In genomic region chr1:56331207-56331891, GRCh38 we compare ENCODE assay signal across 24 cellular contexts.
DNase-seq lines count a peak whose midpoint lies in the region; ATAC-seq, FAIRE-seq and TF ChIP-seq lines count a peak whose summit lies in the region.
"Had no signal": no experiment of that assay in that cellular context is flagged by ENCODE, and none has a peak within 500 bp of the region (broad histone marks: within the 10 kb centered on the region; RNA-seq: fewer than 3 reads in every experiment).

No MANE protein-coding gene starts in this region.

- ATAC-seq in HCT116, result no peak
- ATAC-seq in SK-N-SH treated with all-trans-retinoic acid at 6 μM for 48 hours, result peak; percentile 29
- ATAC-seq in HepG2, result peak; percentile 70
- peak; percentile 52 for ATAC-seq in sciatic nerve
- no peak for ATAC-seq in left cardiac atrium

- H3K9me2 ChIP-seq in HCT116 (ENCODE audit: insufficient read depth), result no peaks in the 10 kb centered on the region

- RAD21 ChIA-PET in HCT116 (lab: Charles Lee; ENCODE audit: low non-redundant PET in 1 of 2, low total read pairs in 2 of 2, uncharacterized antibody in 2 of 2, unreplicated experiment in 2 of 2), result no interaction called here

- DNase-seq in HCT116 (ENCODE audit: low read depth, low spot score) (no peak), HepG2 (ENCODE audit: low spot score) (peak; percentile 47), sciatic nerve (ENCODE audit: low spot score) (no peak), NCI-H345 (lab: John Stamatoyannopoulos, UW) (no peak), left cardiac atrium (no peak)
- no peak for DNase-seq in stimulated activated CD4-positive, alpha-beta T cell treated with anti-CD3 and anti-CD28 coated beads, Interleukin-12 subunit alpha, Interleukin-12 subunit beta, amount 100 ng/mL, for 4 hours
- DNase-seq: activated CD8-positive, alpha-beta memory T cell treated with anti-CD3 and anti-CD28 coated beads, Interleukin-2, amount 50 U/mL, for 48 hours; activated effector memory CD4-positive, alpha-beta T cell treated with Interleukin-2 at 50 U/mL for 16 hours; activated naive CD8-positive, alpha-beta T cell treated with anti-CD3 and anti-CD28 coated beads, Interleukin-2, amount 50 U/mL, for 24 hours; AML-193; CD8-positive, alpha-beta memory T cell; dermis blood vessel endothelial cell; hippocampal formation; naive thymus-derived CD4-positive, alpha-beta T cell; NCI-H1105 treated with DMSO at 0.1 percent for 48 hours; NCI-H2171; posterior cingulate gyrus; SIG-M5; stimulated activated CD4-positive, alpha-beta T cell treated with anti-CD3 and anti-CD28 coated beads, Interleukin-2, amount 100 ng/mL, for 48 hours; stimulated activated naive CD8-positive, alpha-beta T cell treated with anti-CD3 and anti-CD28 coated beads, Interleukin-15, amount 100 ng/mL, for 72 hours had no signal

- H3K9ac ChIP-seq in HCT116 (ENCODE audit: low read length) (no peak overlapping the region), HepG2 (ENCODE audit: insufficient read depth, low read depth, low read length) (peak overlapping the region; percentile 46)

- H3K9me3 ChIP-seq in HCT116 (ENCODE audit: control insufficient read depth in 1 of 2, insufficient read depth in 1 of 2, low read depth in 1 of 2, low read length in 2 of 2) (no peaks in the 10 kb centered on the region), HepG2 (ENCODE audit: low read length) (no peaks in the 10 kb centered on the region)
- H3K9me3 ChIP-seq: tibial nerve had no signal

- POLR2A ChIA-PET in HCT116 (lab: Charles Lee) (no interaction called here), HepG2 (lab: Yijun Ruan, JAX) (interaction anchor here (0.7 to 2.4 kb wide), 19 partner anchors 12 to 902 kb away, joined by 3 to 18 read pairs (median 5); partner anchors contain the start of gene PLPP3)

- BruUV-seq in HCT116 (replicated peaks; lab: Mats Ljungman, UMichigan), result no TSS peak
- TSS peak; percentile 94 for BruUV-seq in HepG2 (replicated peaks; lab: Mats Ljungman, UMichigan)

- H2AFZ ChIP-seq in HCT116 (ENCODE audit: low read depth, low read length, poor library complexity, severe bottlenecking) (no peak overlapping the region), HepG2 (ENCODE audit: low read length) (no peak overlapping the region)

- H3K4me2 ChIP-seq in HCT116 (ENCODE audit: low read length) (peak overlapping the region; percentile 8; the same call in 1 of the 2 replicates), HepG2 (ENCODE audit: low read depth, low read length) (peak overlapping the region; percentile 65)

- CTCF ChIA-PET in HCT116 (lab: Charles Lee) (no interaction called here), HepG2 (lab: Yijun Ruan, JAX; ENCODE audit: low intra/inter-chr PET ratio, low total read pairs) (no interaction called here)

- TF ChIP-seq CTCF in HCT116 (IDR thresholded peaks at IDR 0.05 in 2 of 3, conservative IDR thresholded peaks at IDR 0.05 in 1 of 3; ENCODE audit: borderline replicate concordance in 1 of 3, insufficient read depth in 1 of 3, low read depth in 2 of 3, low read length in 2 of 3) (no peak), HepG2 (CRISPR knock-in tag; IDR thresholded peaks at IDR 0.05) (no peak)

- no peak for TF ChIP-seq RAD21 in HCT116 (IDR thresholded peaks at IDR 0.05; ENCODE audit: low read depth)
- no peak for TF ChIP-seq RAD21 in HepG2 (CRISPR knock-in tag; IDR thresholded peaks at IDR 0.05)

- H4K20me1 ChIP-seq in HCT116 (ENCODE audit: insufficient read depth) (no peaks in the 10 kb centered on the region), HepG2 (ENCODE audit: insufficient read depth, low read length) (no peaks in the 10 kb centered on the region)

- intact Hi-C loops in HCT116 (cut with micrococcal nuclease) (no loop called here), HepG2 (cut with micrococcal nuclease; ENCODE audit: unreplicated experiment) (loop anchor here (10.0 kb wide), 1 partner anchor 173 kb away; no protein-coding TSS in a partner anchor), sciatic nerve (cut with DNase I) (no loop called here), left cardiac atrium (cut with DNase I) (no loop called here)

- FAIRE-seq in HepG2 (lab: Jason Lieb, UNC), result no peak

- H3K27ac ChIP-seq in HCT116 (ENCODE audit: low read depth, low read length) (no peak overlapping the region), HepG2 (ENCODE audit: extremely low read length, insufficient read depth, low read length) (peak overlapping the region; percentile 85)
- H3K27ac ChIP-seq: skin epidermis, tibial nerve, VCaP had no signal

- no peak for TF ChIP-seq POLR2A in HCT116 (IDR thresholded peaks at IDR 0.05; ENCODE audit: borderline replicate concordance, extremely low read depth, insufficient read depth, insufficient read length)
- TF ChIP-seq POLR2A in HepG2 (IDR thresholded peaks at IDR 0.05; ENCODE audit: insufficient read depth in 1 of 2, low read depth in 2 of 2, low read length in 2 of 2), result no peak

- H3K27me3 ChIP-seq in HCT116 (ENCODE audit: insufficient read depth, low read length) (no peaks in the 10 kb centered on the region), HepG2 (ENCODE audit: control insufficient read depth in 1 of 2, insufficient read depth in 2 of 2, low read length in 2 of 2) (no peaks in the 10 kb centered on the region)
- H3K27me3 ChIP-seq: tibial nerve had no signal

- H3K4me3 ChIP-seq in HCT116 (replicated peaks in 1 of 2; ENCODE audit: low read depth in 1 of 2, low read length in 2 of 2) (no peak overlapping the region), HepG2 (replicated peaks in 1 of 3; ENCODE audit: insufficient read depth in 1 of 3, low read depth in 2 of 3, low read length in 3 of 3) (peak overlapping the region in 2 of 3 experiments; percentile 4 to 47; a peak in 3 of 6 replicates)
- H3K4me3 ChIP-seq: skin epidermis, tibial nerve had no signal

- 8% methylated on average over 2 of the region's 2 CpGs for WGBS in HepG2 (ENCODE audit: low lambda C conversion rate)

- no peaks in the 10 kb centered on the region for H3K36me3 ChIP-seq in HCT116 (ENCODE audit: control insufficient read depth in 1 of 2, insufficient read depth in 2 of 2, low read length in 2 of 2)
- H3K36me3 ChIP-seq in HepG2 (replicated peaks in 1 of 2; ENCODE audit: control insufficient read depth in 1 of 2, insufficient read depth in 2 of 2, low read length in 2 of 2), result no peaks in the 10 kb centered on the region
- H3K36me3 ChIP-seq: tibial nerve had no signal

- H3K79me2 ChIP-seq in HCT116 (ENCODE audit: insufficient read depth, low read length), result no peaks in the 10 kb centered on the region
- no peaks in the 10 kb centered on the region for H3K79me2 ChIP-seq in HepG2 (ENCODE audit: insufficient read depth, low read length)

- peak in 1 of 2 experiments; percentile 3; a peak in 1 of 4 replicates for TF ChIP-seq EP300 in HepG2 (IDR thresholded peaks at IDR 0.05; ENCODE audit: low read depth in 2 of 2, low read length in 2 of 2)
- no peak for TF ChIP-seq EP300 in HepG2 (CRISPR knock-in tag; IDR thresholded peaks at IDR 0.05; ENCODE audit: borderline replicate concordance)

- in situ Hi-C loops in HepG2 (cut with HindIII; ENCODE audit: extremely low pct_ligation_motif_present, low pct_unique_long_range_greater_than_20kb), result no loop called here

- H3K4me1 ChIP-seq in HCT116 (ENCODE audit: control insufficient read depth in 1 of 2, insufficient read depth in 2 of 2, low read length in 2 of 2) (peaks cover 3 to 19% of the 10 kb centered on the region in 2 experiments; a peak in 2 of 4 replicates), HepG2 (ENCODE audit: insufficient read depth, low read length) (peaks cover 39% of the 10 kb centered on the region)

TF ChIP-seq in HCT116, 20 proteins besides CTCF, POLR2A, EP300 and RAD21:
- TF ChIP-seq YY1 (IDR thresholded peaks at IDR 0.05; ENCODE audit: extremely low read depth, insufficient replicate concordance, low read depth, low read length) (no peak), EZH2phosphoT487 (IDR thresholded peaks at IDR 0.05; ENCODE audit: borderline replicate concordance) (no peak), JUND (IDR thresholded peaks at IDR 0.05) (no peak)

TF ChIP-seq in SK-N-SH treated with all-trans-retinoic acid at 6 μM for 48 hours, 23 proteins besides CTCF, POLR2A, EP300 and RAD21 (continues in another document):
- TF ChIP-seq ZNF70 (CRISPR knock-in tag; IDR thresholded peaks at IDR 0.05), result no peak
- no peak for TF ChIP-seq CSRNP3 (CRISPR knock-in tag; IDR thresholded peaks at IDR 0.05)
- no peak for TF ChIP-seq RARB (CRISPR knock-in tag; IDR thresholded peaks at IDR 0.05)

TF ChIP-seq in HepG2, 621 proteins besides CTCF, POLR2A, EP300 and RAD21 (continues in another document):
- TF ChIP-seq ZNF616 (CRISPR knock-in tag; IDR thresholded peaks at IDR 0.05; ENCODE audit: low read depth) (no peak), DNMT3B (CRISPR knock-in tag; conservative IDR thresholded peaks at IDR 0.05) (no peak), ZNF569 (CRISPR knock-in tag; IDR thresholded peaks at IDR 0.05; ENCODE audit: borderline replicate concordance) (0 out of 2 replicates have a peak, but pooled peaks have one; percentile 35), ZNF263 (CRISPR knock-in tag; IDR thresholded peaks at IDR 0.05) (peak; percentile 88), CHD4 (IDR thresholded peaks at IDR 0.05; ENCODE audit: borderline replicate concordance, low read length) (peak; percentile 79; the same call in 1 of the 2 replicates), ZNF484 (CRISPR knock-in tag; IDR thresholded peaks at IDR 0.05; ENCODE audit: borderline replicate concordance, low read depth) (no peak), HOXA5 (CRISPR knock-in tag; IDR thresholded peaks at IDR 0.05) (no peak), NFKB2 (CRISPR knock-in tag; IDR thresholded peaks at IDR 0.05; ENCODE audit: borderline replicate concordance) (no peak), SMAD9 (CRISPR knock-in tag; IDR thresholded peaks at IDR 0.05) (no peak), GLI4 (CRISPR knock-in tag; IDR thresholded peaks at IDR 0.05; ENCODE audit: borderline replicate concordance) (no peak), ATF4 (CRISPR knock-in tag; IDR thresholded peaks at IDR 0.05) (0 out of 4 replicates have a peak, but pooled peaks of 1 of the 2 experiments have one; percentile 42), SOX13 (IDR thresholded peaks at IDR 0.05) (no peak), SOX13 (CRISPR knock-in tag; conservative IDR thresholded peaks at IDR 0.05 in 1 of 2, IDR thresholded peaks at IDR 0.05 in 1 of 2) (peak in 1 of 2 experiments; percentile 54; a peak in 1 of 4 replicates), HES4 (CRISPR knock-in tag; IDR thresholded peaks at IDR 0.05; ENCODE audit: borderline replicate concordance) (no peak), MAFF (IDR thresholded peaks at IDR 0.05; ENCODE audit: low read depth, low read length) (no peak), ELF3 (CRISPR knock-in tag; IDR thresholded peaks at IDR 0.05) (0 out of 2 replicates have a peak, but pooled peaks have one; percentile 15), PHF21A (CRISPR knock-in tag; IDR thresholded peaks at IDR 0.05) (no peak)

Comparison
In these comparisons a context has a peak if more than half of its experiments do, and no peak if none do; other contexts are left out.
1. ATAC-seq: peak in SK-N-SH treated with all-trans-retinoic acid at 6 μM for 48 hours (single experiment), HepG2 (single experiment) and sciatic nerve (single experiment); none in HCT116 (single experiment) and left cardiac atrium (0 of 2).
2. H3K4me3 ChIP-seq: peak in HepG2 (2 of 3); none in HCT116 (0 of 2).